Comparison of ENCODE assay signal across 8 cellular contexts in genomic region chr20:47784599-47785320, GRCh38. TPM values are rescaled to one million over a fixed set of nuclear protein-coding genes. Genes with fewer than 3 reads are reported as not detected.
DNase-seq lines count a peak whose midpoint lies in the region; ATAC-seq, FAIRE-seq and TF ChIP-seq lines count a peak whose summit lies in the region.

No MANE protein-coding gene starts in this region.

- no peak for TF ChIP-seq CTCF in pancreas (IDR thresholded peaks at IDR 0.05)

- ATAC-seq in T-helper 17 cell = no peak
- ATAC-seq in pancreas = peak in 3 of 4 donors; percentile 7 to 34 (median 7)
- no peak for ATAC-seq in HG03521 (IDR thresholded peaks at IDR 0.05; ENCODE audit: unreplicated experiment)
- ATAC-seq in GM21825 (IDR thresholded peaks at IDR 0.05; ENCODE audit: unreplicated experiment) = no peak

- intact Hi-C loops in head of caudate nucleus (cut with DNase I) = no loop called here
- intact Hi-C loops in pancreas (cut with DNase I) = no loop called here

- peak overlapping the region; percentile 45 for H3K4me3 Mint-ChIP-seq in T-helper 17 cell

- no peak for FAIRE-seq in pancreas (lab: Jason Lieb, UNC)

- no peaks in the 10 kb centered on the region for H3K9me3 ChIP-seq in T-helper 17 cell (ENCODE audit: control insufficient read depth, low read length, poor library complexity, severe bottlenecking)
- H3K9me3 ChIP-seq in pancreas = no peaks in the 10 kb centered on the region

- H3K4me3 ChIP-seq in pancreas = peak overlapping the region; percentile 12 to 55 (median 28)

- peaks cover 12% of the 10 kb centered on the region for H3K4me1 Mint-ChIP-seq in T-helper 17 cell

- peaks cover 8% of the 10 kb centered on the region for H3K36me3 Mint-ChIP-seq in T-helper 17 cell (ENCODE audit: low read depth)

- H3K27me3 ChIP-seq in pancreas = peaks cover 0 to 2% (median 0%) of the 10 kb centered on the region in 4 donors

- H3K36me3 ChIP-seq in pancreas = no peaks in the 10 kb centered on the region

- DNase-seq in SIG-M5 treated with dmso at 0.1 percent for 504 hours (lab: John Stamatoyannopoulos, UW; ENCODE audit: unreplicated experiment) (peak; percentile 87), SIG-M5 (lab: John Stamatoyannopoulos, UW) (no peak), T-helper 17 cell (no peak), head of caudate nucleus (peak in 34 of 42 donors; percentile 3 to 62 (median 36)), pancreas (peak in 1 of 6 donors; percentile 15), NCI-H524 treated with DMSO at 0.1 percent for 48 hours (lab: John Stamatoyannopoulos, UW) (no peak)

- H3K27me3 Mint-ChIP-seq in T-helper 17 cell = peaks cover 72% of the 10 kb centered on the region

- WGBS in pancreas, 2 donors = 1 to 2% methylated on average over 40 to 69 of the region's 69 CpGs

- H3K27ac ChIP-seq in pancreas = no peak overlapping the region

- H3K27ac Mint-ChIP-seq in T-helper 17 cell = no peak overlapping the region

- peaks cover 0 to 7% (median 4%) of the 10 kb centered on the region in 3 donors for H3K4me1 ChIP-seq in pancreas

RNA-seq across cellular contexts. Expression of gene SULF2, which starts 0.5 kb away (rescaled TPM):
- total RNA-seq in T-helper 17 cell (1 to 10 TPM; 4.2 to 6.5 TPM), pancreas (10 to 100 TPM in 3 of 6 donors, 1 to 10 TPM in 3; 4.5 to 41.7 (median 8.5) TPM)
- polyA plus RNA-seq in pancreas = 10 to 100 TPM in 1 of 2 donors, 1 to 10 TPM in 1; 7.7 to 14.2 TPM

Comparison
In these comparisons a context has a peak if more than half of its experiments do, and no peak if none do; other contexts are left out.
1. DNase-seq: peak in SIG-M5 treated with dmso at 0.1 percent for 504 hours (single experiment) and head of caudate nucleus (34 of 42); none in SIG-M5 (single experiment), T-helper 17 cell (0 of 3) and NCI-H524 treated with DMSO at 0.1 percent for 48 hours (single experiment).
2. ATAC-seq: peak in pancreas (3 of 4); none in T-helper 17 cell (single experiment), HG03521 (single experiment) and GM21825 (single experiment).